Comparison of ENCODE assay signal across 22 cellular contexts in genomic region chr6:113830140-113830539, GRCh38. TPM values are rescaled to one million over a fixed set of nuclear protein-coding genes. Genes with fewer than 3 reads are reported as not detected.
A peak's percentile ranks its signal among the peaks of the same experiment; 100 is the strongest.
DNase-seq lines count a peak whose midpoint lies in the region; FAIRE-seq and TF ChIP-seq lines count a peak whose summit lies in the region.
"Had no signal": no experiment of that assay in that cellular context is flagged by ENCODE, and none has a peak within 500 bp of the region (broad histone marks: within the 10 kb centered on the region; RNA-seq: fewer than 3 reads in every experiment).

No MANE protein-coding gene starts in this region.

- H3K4me3 ChIP-seq in astrocyte (ENCODE audit: insufficient read depth, low read depth, low read length) (no peak overlapping the region), hepatocyte (no peak overlapping the region), mucosa of rectum (ENCODE audit: low read length in 2 of 2) (peak overlapping the region in 1 of 2 donors; percentile 20), transverse colon (no peak overlapping the region)
- H3K4me3 ChIP-seq: HAP-1, MG63, PC-9, SJCRH30 had no signal

- no peak overlapping the region for H3K4me3 Mint-ChIP-seq in astrocyte (ENCODE audit: unreplicated experiment)
- no peak overlapping the region for H3K4me3 Mint-ChIP-seq in activated T-helper 1 cell treated with anti-CD3 and anti-CD28 coated beads, Interleukin-12 subunit alpha, Interleukin-12 subunit beta, Interleukin-2, Interleukin-4 antibody, amounts not matched to agents 30 ng/mL and 10 ng/mL and 1 ng/mL, durations not matched to agents 14 hours and 24 hours and 36 hours
- H3K4me3 Mint-ChIP-seq: B cell; CD8-positive, alpha-beta T cell had no signal

- H3K36me3 Mint-ChIP-seq in astrocyte (ENCODE audit: low read depth, unreplicated experiment) = no peaks in the 10 kb centered on the region
- H3K36me3 Mint-ChIP-seq in activated T-helper 1 cell treated with anti-CD3 and anti-CD28 coated beads, Interleukin-12 subunit alpha, Interleukin-12 subunit beta, Interleukin-2, Interleukin-4 antibody, amounts not matched to agents 30 ng/mL and 10 ng/mL and 1 ng/mL, durations not matched to agents 14 hours and 24 hours and 36 hours (ENCODE audit: low read depth) = no peaks in the 10 kb centered on the region
- H3K36me3 Mint-ChIP-seq: CD8-positive, alpha-beta T cell had no signal

- H3K27ac Mint-ChIP-seq in astrocyte (ENCODE audit: unreplicated experiment) = peak overlapping the region; percentile 56
- no peak overlapping the region for H3K27ac Mint-ChIP-seq in activated T-helper 1 cell treated with anti-CD3 and anti-CD28 coated beads, Interleukin-12 subunit alpha, Interleukin-12 subunit beta, Interleukin-2, Interleukin-4 antibody, amounts not matched to agents 30 ng/mL and 10 ng/mL and 1 ng/mL, durations not matched to agents 14 hours and 24 hours and 36 hours
- H3K27ac Mint-ChIP-seq: B cell; CD8-positive, alpha-beta T cell had no signal

- no peak for FAIRE-seq in astrocyte (lab: Jason Lieb, UNC)
- FAIRE-seq: GM18507 had no signal

- no peak overlapping the region for H3K4me2 ChIP-seq in astrocyte (ENCODE audit: low read length)
- H3K4me2 ChIP-seq in hepatocyte = peak overlapping the region; percentile 25
- H3K4me2 ChIP-seq: PC-9 had no signal

- H3K79me2 ChIP-seq in astrocyte (ENCODE audit: insufficient read depth, low read length) (no peaks in the 10 kb centered on the region), hepatocyte (no peaks in the 10 kb centered on the region)

- in situ Hi-C loops in transverse colon (cut with MboI; ENCODE audit: low pct_ligation_motif_present in 1 of 4, low pct_unique_long_range_greater_than_20kb in 1 of 4, low sequenced_read_pairs in 3 of 4) = no loop called here

- H3K4me1 ChIP-seq in astrocyte (ENCODE audit: insufficient read depth, low read length) (peaks cover 21% of the 10 kb centered on the region), hepatocyte (ENCODE audit: insufficient read depth) (peaks cover 5% of the 10 kb centered on the region), mucosa of rectum (ENCODE audit: control insufficient read depth in 2 of 2, insufficient read depth in 2 of 2, low read length in 2 of 2) (peaks cover 8 to 25% of the 10 kb centered on the region in 2 donors), transverse colon (peaks cover 8 to 30% (median 24%) of the 10 kb centered on the region in 4 donors)
- H3K4me1 ChIP-seq: HAP-1 had no signal

- H4K20me1 ChIP-seq in astrocyte (ENCODE audit: insufficient read depth, low read length) = no peaks in the 10 kb centered on the region
- H4K20me1 ChIP-seq in hepatocyte (ENCODE audit: insufficient read depth, poor library complexity, severe bottlenecking) = no peaks in the 10 kb centered on the region

- H3K4me1 Mint-ChIP-seq in astrocyte (ENCODE audit: low read depth, unreplicated experiment) = peaks cover 18% of the 10 kb centered on the region
- H3K4me1 Mint-ChIP-seq in activated T-helper 1 cell treated with anti-CD3 and anti-CD28 coated beads, Interleukin-12 subunit alpha, Interleukin-12 subunit beta, Interleukin-2, Interleukin-4 antibody, amounts not matched to agents 30 ng/mL and 10 ng/mL and 1 ng/mL, durations not matched to agents 14 hours and 24 hours and 36 hours (ENCODE audit: low read depth) = no peaks in the 10 kb centered on the region
- H3K4me1 Mint-ChIP-seq: B cell had no signal

- no peaks in the 10 kb centered on the region for H3K27me3 Mint-ChIP-seq in astrocyte (ENCODE audit: low read depth, unreplicated experiment)
- H3K27me3 Mint-ChIP-seq in activated T-helper 1 cell treated with anti-CD3 and anti-CD28 coated beads, Interleukin-12 subunit alpha, Interleukin-12 subunit beta, Interleukin-2, Interleukin-4 antibody, amounts not matched to agents 30 ng/mL and 10 ng/mL and 1 ng/mL, durations not matched to agents 14 hours and 24 hours and 36 hours (ENCODE audit: insufficient read depth) = no peaks in the 10 kb centered on the region
- H3K27me3 Mint-ChIP-seq: B cell had no signal

- H3K36me3 ChIP-seq in astrocyte (ENCODE audit: insufficient read depth, low read length) (no peaks in the 10 kb centered on the region), hepatocyte (replicated peaks; ENCODE audit: insufficient read depth, low read depth) (no peaks in the 10 kb centered on the region), mucosa of rectum (ENCODE audit: control insufficient read depth in 2 of 2, insufficient read depth in 2 of 2, low read length in 2 of 2) (no peaks in the 10 kb centered on the region), transverse colon (no peaks in the 10 kb centered on the region)
- H3K36me3 ChIP-seq: HAP-1, MG63, SJCRH30 had no signal

- no peaks in the 10 kb centered on the region for H3K9me2 ChIP-seq in hepatocyte (replicated peaks; ENCODE audit: insufficient read depth)

- H3K27ac ChIP-seq in astrocyte (ENCODE audit: low read depth, low read length) (no peak overlapping the region), hepatocyte (no peak overlapping the region), mucosa of rectum (ENCODE audit: low read depth in 2 of 2, low read length in 2 of 2) (peak overlapping the region; percentile 12 to 75), transverse colon (peak overlapping the region; percentile 63 to 70 (median 67))
- H3K27ac ChIP-seq: C4-2B, PC-9, SJCRH30 had no signal

- TF ChIP-seq CTCF in astrocyte (IDR thresholded peaks at IDR 0.05; ENCODE audit: insufficient read depth, low read depth, low read length) (no peak), hepatocyte (IDR thresholded peaks at IDR 0.05; ENCODE audit: poor library complexity) (no peak), transverse colon (IDR thresholded peaks at IDR 0.05) (no peak)

- no peak for TF ChIP-seq POLR2A in transverse colon (IDR thresholded peaks at IDR 0.05)

- DNase-seq in astrocyte (ENCODE audit: low read depth) (peak; percentile 39), hepatocyte (ENCODE audit: low spot score) (no peak), transverse colon (no peak), putamen (ENCODE audit: low spot score) (no peak)
- no peak for DNase-seq in activated T-helper 1 cell treated with anti-CD3 and anti-CD28 coated beads, Interleukin-12 subunit alpha, Interleukin-12 subunit beta, Interleukin-2, Interleukin-4 antibody, amounts not matched to agents 30 ng/mL and 10 ng/mL and 1 ng/mL, durations not matched to agents 14 hours and 24 hours and 36 hours (ENCODE audit: low spot score)
- no peak for DNase-seq in stimulated activated CD4-positive, alpha-beta T cell treated with anti-CD3 and anti-CD28 coated beads, Interleukin-2, amount 100 ng/mL, for 48 hours
- DNase-seq: Caco-2; CD8-positive, alpha-beta T cell; GOT3; KG1; MG63; NCI-H1105 treated with DMSO at 0.1 percent for 48 hours; NCI-H2029; NCI-H446 treated with DMSO at 0.1 percent for 48 hours; NCI-H526; PC-9; SJCRH30 had no signal

- H3K9ac ChIP-seq in astrocyte (ENCODE audit: low read length) (no peak overlapping the region), mucosa of rectum (ENCODE audit: low read depth in 1 of 2, low read length in 2 of 2) (no peak overlapping the region)

- H3K27me3 ChIP-seq in astrocyte (ENCODE audit: insufficient read depth, low read length) = no peaks in the 10 kb centered on the region
- no peaks in the 10 kb centered on the region for H3K27me3 ChIP-seq in hepatocyte
- no peaks in the 10 kb centered on the region for H3K27me3 ChIP-seq in mucosa of rectum (ENCODE audit: control insufficient read depth in 2 of 2, insufficient read depth in 2 of 2, low read length in 2 of 2)
- H3K27me3 ChIP-seq in transverse colon = no peaks in the 10 kb centered on the region
- H3K27me3 ChIP-seq: MG63, SJCRH30 had no signal

- intact Hi-C loops in transverse colon (cut with DNase I; ENCODE audit: low total_unique reads) = no loop called here
- intact Hi-C loops in activated T-helper 1 cell treated with anti-CD3 and anti-CD28 coated beads, Interleukin-12 subunit alpha, Interleukin-12 subunit beta, Interleukin-2, Interleukin-4 antibody, amounts not matched to agents 30 ng/mL and 10 ng/mL and 1 ng/mL, durations not matched to agents 14 hours and 24 hours and 36 hours (cut with micrococcal nuclease) = no loop called here

- no peak for TF ChIP-seq EP300 in transverse colon (IDR thresholded peaks at IDR 0.05; ENCODE audit: low read depth)

- H3K9me3 Mint-ChIP-seq in astrocyte (ENCODE audit: unreplicated experiment) = no peaks in the 10 kb centered on the region
- H3K9me3 Mint-ChIP-seq in activated T-helper 1 cell treated with anti-CD3 and anti-CD28 coated beads, Interleukin-12 subunit alpha, Interleukin-12 subunit beta, Interleukin-2, Interleukin-4 antibody, amounts not matched to agents 30 ng/mL and 10 ng/mL and 1 ng/mL, durations not matched to agents 14 hours and 24 hours and 36 hours = no peaks in the 10 kb centered on the region
- H3K9me3 Mint-ChIP-seq: CD8-positive, alpha-beta T cell had no signal

- no peaks in the 10 kb centered on the region for H3K9me3 ChIP-seq in astrocyte (ENCODE audit: insufficient read depth, low read depth, low read length)
- H3K9me3 ChIP-seq in hepatocyte (ENCODE audit: low read depth) = no peaks in the 10 kb centered on the region
- H3K9me3 ChIP-seq in mucosa of rectum (ENCODE audit: control insufficient read depth in 2 of 2, low read length in 2 of 2) = no peaks in the 10 kb centered on the region
- H3K9me3 ChIP-seq in transverse colon = no peaks in the 10 kb centered on the region
- H3K9me3 ChIP-seq: HAP-1, MG63, SJCRH30 had no signal

- H2AFZ ChIP-seq in astrocyte (ENCODE audit: low read depth, low read length) (no peak overlapping the region), hepatocyte (no peak overlapping the region)

- 62% methylated on average over 2 of the region's 2 CpGs for WGBS in hepatocyte (ENCODE audit: low lambda C conversion rate, missing lambda C conversion rate)
- 39 to 42% methylated on average over 2 of the region's 2 CpGs for WGBS in transverse colon (ENCODE audit: low coverage in 1 of 2), 2 donors

RNA-seq across cellular contexts. Expression of gene MARCKS, which starts 27.0 kb away (rescaled TPM):
- 240 and 261 TPM in 2 replicates for total RNA-seq in astrocyte
- total RNA-seq in hepatocyte = 105 and 129 TPM in 2 replicates
- 95.5 and 96.9 TPM in 2 replicates for polyA plus RNA-seq in hepatocyte
- 100 to 1,000 TPM in 2 of 4 donors, 10 to 100 TPM in 2; 64.2 to 118 (median 90.5) TPM for total RNA-seq in transverse colon
- 0.05 and 0.10 TPM in 2 replicates for total RNA-seq in activated T-helper 1 cell treated with anti-CD3 and anti-CD28 coated beads, Interleukin-12 subunit alpha, Interleukin-12 subunit beta, Interleukin-2, Interleukin-4 antibody, amounts not matched to agents 30 ng/mL and 10 ng/mL and 1 ng/mL, durations not matched to agents 14 hours and 24 hours and 36 hours

Comparison
In these comparisons a context has a peak if more than half of its experiments do, and no peak if none do; other contexts are left out.
1. H3K27ac ChIP-seq: peak in mucosa of rectum (2 of 2) and transverse colon (4 of 4); none in astrocyte (single experiment) and hepatocyte (single experiment).
2. RNA of gene MARCKS, which starts 27.0 kb away (total RNA-seq): 240 to 261 TPM in astrocyte, 105 to 129 TPM in hepatocyte and 64.2 to 118 TPM in transverse colon; 0.05 to 0.10 TPM in activated T-helper 1 cell treated with anti-CD3 and anti-CD28 coated beads, Interleukin-12 subunit alpha, Interleukin-12 subunit beta, Interleukin-2, Interleukin-4 antibody, amounts not matched to agents 30 ng/mL and 10 ng/mL and 1 ng/mL, durations not matched to agents 14 hours and 24 hours and 36 hours; every median in the first group is over 10 times any median in the second.